In genomic region chr10:106705576-106706526, GRCh38 we compare ENCODE assay signal across 7 cellular contexts.
DNase-seq lines count a peak whose midpoint lies in the region; ATAC-seq and TF ChIP-seq lines count a peak whose summit lies in the region.

No MANE protein-coding gene starts in this region.

- POLR2A ChIA-PET in PC-9 (lab: Charles Lee; ENCODE audit: unreplicated experiment), result no interaction called here

- H3K9me3 ChIP-seq in PC-9 (ENCODE audit: insufficient read depth, low read depth), result no peaks in the 10 kb centered on the region
- H3K9me3 ChIP-seq in right lobe of liver, result no peaks in the 10 kb centered on the region
- H3K9me3 ChIP-seq in tibial artery, result no peaks in the 10 kb centered on the region

- H3K4me3 ChIP-seq in PC-9, result no peak overlapping the region
- H3K4me3 ChIP-seq in right lobe of liver, result no peak overlapping the region
- no peak overlapping the region for H3K4me3 ChIP-seq in tibial artery

- H3K4me1 ChIP-seq in PC-9 (replicated peaks; ENCODE audit: insufficient read depth) (no peaks in the 10 kb centered on the region), right lobe of liver (no peaks in the 10 kb centered on the region), tibial artery (no peaks in the 10 kb centered on the region)

- peak; percentile 60 for ATAC-seq in GM19324 (IDR thresholded peaks at IDR 0.05; ENCODE audit: low FRiP score, unreplicated experiment)
- peak; percentile 78 for ATAC-seq in HG03469 (IDR thresholded peaks at IDR 0.05; ENCODE audit: unreplicated experiment)
- peak; percentile 66 to 77 (median 69) for ATAC-seq in right lobe of liver

- no peaks in the 10 kb centered on the region for H3F3A ChIP-seq in PC-9 (ENCODE audit: insufficient read depth, low read depth)

- H4K20me1 ChIP-seq in PC-9 (ENCODE audit: insufficient read depth), result no peaks in the 10 kb centered on the region

- BruUV-seq in PC-9 (replicated peaks; lab: Mats Ljungman, UMichigan), result no TSS peak

- no peak overlapping the region for H2AFZ ChIP-seq in PC-9

- no peak overlapping the region for H3K4me2 ChIP-seq in PC-9

- WGBS in right lobe of liver (ENCODE audit: insufficient coverage, low coverage, low lambda C conversion rate, missing lambda C conversion rate), result 13% methylated on average over 9 of the region's 9 CpGs

- H3K27me3 ChIP-seq in PC-9 (ENCODE audit: insufficient read depth, low read depth) (no peaks in the 10 kb centered on the region), right lobe of liver (no peaks in the 10 kb centered on the region), tibial artery (no peaks in the 10 kb centered on the region)

- no peaks in the 10 kb centered on the region for H3K79me2 ChIP-seq in PC-9 (ENCODE audit: low read depth)

- DNase-seq in ELF-1 (ENCODE audit: low read depth, low spot score), result peak; percentile 74
- peak in 1 of 2 experiments; percentile 17 for DNase-seq in PC-9
- peak; percentile 87 for DNase-seq in dedifferentiated amniotic fluid mesenchymal stem cell (ENCODE audit: extremely low spot score)
- DNase-seq in right lobe of liver, result peak in 1 of 3 donors; percentile 59
- DNase-seq in tibial artery, result peak in 1 of 2 donors; percentile 49

- intact Hi-C loops in PC-9 (cut with micrococcal nuclease; ENCODE audit: unreplicated experiment), result loop anchor here (10.0 kb wide), 1 partner anchor 1109 kb away; no protein-coding TSS in a partner anchor
- intact Hi-C loops in right lobe of liver (cut with DNase I), result no loop called here
- intact Hi-C loops in tibial artery (cut with DNase I; ENCODE audit: low total_unique reads), result no loop called here

- no peaks in the 10 kb centered on the region for H3K9me2 ChIP-seq in PC-9 (ENCODE audit: insufficient read depth)

- TF ChIP-seq CTCF in PC-9 (conservative IDR thresholded peaks at IDR 0.05) (peak; percentile 72), right lobe of liver (IDR thresholded peaks at IDR 0.05) (peak; percentile 56 to 84 (median 78)), tibial artery (IDR thresholded peaks at IDR 0.05) (peak; percentile 35 to 36)

- no peak for TF ChIP-seq POLR2A in right lobe of liver (IDR thresholded peaks at IDR 0.05)

- CTCF ChIA-PET in PC-9 (lab: Charles Lee), result no interaction called here

- H3K36me3 ChIP-seq in PC-9 (ENCODE audit: low read depth), result no peaks in the 10 kb centered on the region
- H3K36me3 ChIP-seq in right lobe of liver, result no peaks in the 10 kb centered on the region
- no peaks in the 10 kb centered on the region for H3K36me3 ChIP-seq in tibial artery

- H3K27ac ChIP-seq in PC-9 (no peak overlapping the region), right lobe of liver (no peak overlapping the region), tibial artery (no peak overlapping the region)
